ENCODE assay signal across 6 cellular contexts in genomic region chr3:148525621-148526020, GRCh38.
DNase-seq lines count a peak whose midpoint lies in the region; TF ChIP-seq lines count a peak whose summit lies in the region.
"Not testable (repeated sequence)": the region's sequence is repeated elsewhere in the genome, so short reads cannot be mapped to it uniquely, and the experiment has no call there.

No MANE protein-coding gene starts in this region.

- peak overlapping the region; percentile 19; the same call in 1 of the 2 replicates for H3K4me2 ChIP-seq in BLaER1

- not testable (repeated sequence) for TF ChIP-seq CTCF in NB4 (IDR thresholded peaks at IDR 0.05; ENCODE audit: low read depth, low read length)

- not testable (repeated sequence) for H3K4me3 ChIP-seq in BLaER1; NB4 (ENCODE audit: low read depth, low read length)

- H3K36me3 ChIP-seq in BLaER1, result not testable (repeated sequence)

- not testable (repeated sequence) for H3K4me1 ChIP-seq in BLaER1

- peaks cover 13% of the 10 kb centered on the region; the same call in 1 of the 2 replicates for H3K27me3 ChIP-seq in BLaER1

- not testable (repeated sequence) for H4K20me1 ChIP-seq in BLaER1

- not testable (repeated sequence) for H3K27ac ChIP-seq in BLaER1

- not testable (repeated sequence) for H3K9ac ChIP-seq in BLaER1

- DNase-seq in CMK (ENCODE audit: low read depth), result peak; percentile 24
- peak; percentile 29 for DNase-seq in GF-D8 (lab: John Stamatoyannopoulos, UW)
- DNase-seq in KG1 (lab: John Stamatoyannopoulos, UW), result peak; percentile 23
- DNase-seq in NB4 (ENCODE audit: low read depth), result peak; percentile 8
- DNase-seq in UCSD-AML1 (lab: John Stamatoyannopoulos, UW; ENCODE audit: unreplicated experiment), result peak; percentile 45

- H3K9me3 ChIP-seq in BLaER1, result not testable (repeated sequence)

- TF ChIP-seq POLR2A in NB4 (IDR thresholded peaks at IDR 0.05; ENCODE audit: extremely low read depth, insufficient read length), result not testable (repeated sequence)
